In genomic region chr10:43377393-43377883, GRCh38 we compare ENCODE assay signal across 1 cellular context.
A peak's percentile ranks its signal among the peaks of the same experiment; 100 is the strongest.
TF ChIP-seq lines count a peak whose summit lies in the region.

No MANE protein-coding gene starts in this region.

TF ChIP-seq in HepG2, 621 proteins besides CTCF, POLR2A, EP300 and RAD21 (continued from another document and continues in another):
- TF ChIP-seq CSRNP2 (CRISPR knock-in tag; conservative IDR thresholded peaks at IDR 0.05; ENCODE audit: low read depth), result no peak
- TF ChIP-seq ZNF496 (CRISPR knock-in tag; IDR thresholded peaks at IDR 0.05; ENCODE audit: insufficient replicate concordance), result no peak
- TF ChIP-seq ZNF577 (CRISPR knock-in tag; IDR thresholded peaks at IDR 0.05; ENCODE audit: borderline replicate concordance, low read depth), result no peak
- peak; percentile 67; the same call in 1 of the 2 replicates for TF ChIP-seq ZNF782 (CRISPR knock-in tag; IDR thresholded peaks at IDR 0.05; ENCODE audit: borderline replicate concordance)
- no peak for TF ChIP-seq HOXA9 (CRISPR knock-in tag; IDR thresholded peaks at IDR 0.05; ENCODE audit: borderline replicate concordance)
- TF ChIP-seq TRAFD1 (CRISPR knock-in tag; IDR thresholded peaks at IDR 0.05; ENCODE audit: borderline replicate concordance), result no peak
- no peak for TF ChIP-seq NR3C1 (CRISPR knock-in tag; IDR thresholded peaks at IDR 0.05)
- no peak for TF ChIP-seq NCOR1 (IDR thresholded peaks at IDR 0.05; ENCODE audit: borderline replicate concordance, low read length)
- TF ChIP-seq, protein P1, sequence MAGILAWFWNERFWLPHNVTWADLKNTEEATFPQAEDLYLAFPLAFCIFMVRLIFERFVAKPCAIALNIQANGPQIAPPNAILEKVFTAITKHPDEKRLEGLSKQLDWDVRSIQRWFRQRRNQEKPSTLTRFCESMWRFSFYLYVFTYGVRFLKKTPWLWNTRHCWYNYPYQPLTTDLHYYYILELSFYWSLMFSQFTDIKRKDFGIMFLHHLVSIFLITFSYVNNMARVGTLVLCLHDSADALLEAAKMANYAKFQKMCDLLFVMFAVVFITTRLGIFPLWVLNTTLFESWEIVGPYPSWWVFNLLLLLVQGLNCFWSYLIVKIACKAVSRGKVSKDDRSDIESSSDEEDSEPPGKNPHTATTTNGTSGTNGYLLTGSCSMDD (CRISPR knock-in tag; IDR thresholded peaks at IDR 0.05), result no peak
- TF ChIP-seq, protein P2, sequence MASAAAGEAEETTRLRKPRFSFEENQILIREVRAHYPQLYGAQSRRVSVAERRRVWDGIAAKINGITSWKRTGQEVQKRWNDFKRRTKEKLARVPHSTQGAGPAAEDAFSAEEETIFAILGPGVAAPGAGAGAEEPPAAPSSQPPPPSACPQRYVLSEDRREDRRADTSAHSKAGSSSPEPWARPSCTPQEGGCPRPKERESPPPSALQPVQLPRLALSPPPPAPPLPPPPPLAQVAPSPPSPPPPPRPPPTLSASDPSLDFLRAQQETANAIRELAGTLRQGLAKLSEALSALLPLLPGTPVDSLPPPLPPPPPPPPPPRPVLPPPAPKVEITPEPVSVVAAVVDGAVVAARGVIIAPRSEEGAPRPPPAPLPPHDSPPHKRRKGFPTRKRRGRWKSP (CRISPR knock-in tag; IDR thresholded peaks at IDR 0.05), result peak; percentile 33; the same call in 1 of the 2 replicates
- TF ChIP-seq FOXC1 (CRISPR knock-in tag; IDR thresholded peaks at IDR 0.05; ENCODE audit: borderline replicate concordance), result no peak
- no peak for TF ChIP-seq RFX5 (IDR thresholded peaks at IDR 0.05; ENCODE audit: low read depth, low read length)
- no peak for TF ChIP-seq AGO2 (optimal IDR thresholded peaks at IDR 0.05; ENCODE audit: low read depth, low read length)
- peak; percentile 24; the same call in 1 of the 2 replicates for TF ChIP-seq TFAP4 (IDR thresholded peaks at IDR 0.05; ENCODE audit: borderline replicate concordance, low read depth)
- TF ChIP-seq TRIM24 (CRISPR knock-in tag; IDR thresholded peaks at IDR 0.05), result no peak
- TF ChIP-seq ZNF563 (CRISPR knock-in tag; IDR thresholded peaks at IDR 0.05), result no peak
- no peak for TF ChIP-seq ZFP36 (IDR thresholded peaks at IDR 0.05; ENCODE audit: borderline replicate concordance, low read depth, low read length, partially characterized antibody)
- TF ChIP-seq MAFK (conservative IDR thresholded peaks at IDR 0.05 in 1 of 2, IDR thresholded peaks at IDR 0.05 in 1 of 2; ENCODE audit: low read length in 2 of 2), result 0 out of 4 replicates have a peak, but pooled peaks of 1 of the 2 experiments have one; percentile 3
- TF ChIP-seq ZNF274 (CRISPR knock-in tag; IDR thresholded peaks at IDR 0.05), result no peak
- no peak for TF ChIP-seq ZNF282 (IDR thresholded peaks at IDR 0.05; ENCODE audit: partially characterized antibody)
- TF ChIP-seq HNRNPUL1 (IDR thresholded peaks at IDR 0.05; ENCODE audit: low read depth, low read length), result no peak
- no peak for TF ChIP-seq SIN3A (IDR thresholded peaks at IDR 0.05; ENCODE audit: borderline replicate concordance, low read depth, low read length)
- TF ChIP-seq CBX1 (IDR thresholded peaks at IDR 0.05; ENCODE audit: low read depth), result no peak
- no peak for TF ChIP-seq SMAD3 (CRISPR knock-in tag; IDR thresholded peaks at IDR 0.05)
- TF ChIP-seq CENPT (CRISPR knock-in tag; IDR thresholded peaks at IDR 0.05; ENCODE audit: low read depth), result no peak
- no peak for TF ChIP-seq SMC3 (IDR thresholded peaks at IDR 0.05; ENCODE audit: low read length)
- no peak for TF ChIP-seq JUND (CRISPR knock-in tag; IDR thresholded peaks at IDR 0.05)
- TF ChIP-seq, protein P3, sequence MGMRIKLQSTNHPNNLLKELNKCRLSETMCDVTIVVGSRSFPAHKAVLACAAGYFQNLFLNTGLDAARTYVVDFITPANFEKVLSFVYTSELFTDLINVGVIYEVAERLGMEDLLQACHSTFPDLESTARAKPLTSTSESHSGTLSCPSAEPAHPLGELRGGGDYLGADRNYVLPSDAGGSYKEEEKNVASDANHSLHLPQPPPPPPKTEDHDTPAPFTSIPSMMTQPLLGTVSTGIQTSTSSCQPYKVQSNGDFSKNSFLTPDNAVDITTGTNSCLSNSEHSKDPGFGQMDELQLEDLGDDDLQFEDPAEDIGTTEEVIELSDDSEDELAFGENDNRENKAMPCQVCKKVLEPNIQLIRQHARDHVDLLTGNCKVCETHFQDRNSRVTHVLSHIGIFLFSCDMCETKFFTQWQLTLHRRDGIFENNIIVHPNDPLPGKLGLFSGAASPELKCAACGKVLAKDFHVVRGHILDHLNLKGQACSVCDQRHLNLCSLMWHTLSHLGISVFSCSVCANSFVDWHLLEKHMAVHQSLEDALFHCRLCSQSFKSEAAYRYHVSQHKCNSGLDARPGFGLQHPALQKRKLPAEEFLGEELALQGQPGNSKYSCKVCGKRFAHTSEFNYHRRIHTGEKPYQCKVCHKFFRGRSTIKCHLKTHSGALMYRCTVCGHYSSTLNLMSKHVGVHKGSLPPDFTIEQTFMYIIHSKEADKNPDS (CRISPR knock-in tag; IDR thresholded peaks at IDR 0.05), result no peak
- TF ChIP-seq ZGPAT (CRISPR knock-in tag; IDR thresholded peaks at IDR 0.05), result peak; percentile 33; the same call in 1 of the 2 replicates
- 0 out of 2 replicates have a peak, but pooled peaks have one; percentile 54 for TF ChIP-seq HDAC1 (CRISPR knock-in tag; IDR thresholded peaks at IDR 0.05)
- no peak for TF ChIP-seq GTF3A (CRISPR knock-in tag; conservative IDR thresholded peaks at IDR 0.05)
- peak; percentile 76; the same call in 1 of the 2 replicates for TF ChIP-seq THAP7 (CRISPR knock-in tag; IDR thresholded peaks at IDR 0.05)
- no peak for TF ChIP-seq ATF5 (CRISPR knock-in tag; IDR thresholded peaks at IDR 0.05; ENCODE audit: low read depth)
- TF ChIP-seq ZSCAN29 (CRISPR knock-in tag; conservative IDR thresholded peaks at IDR 0.05), result 0 out of 2 replicates have a peak, but pooled peaks have one; percentile 46
- no peak for TF ChIP-seq CEBPB (IDR thresholded peaks at IDR 0.05; ENCODE audit: borderline replicate concordance, low read depth, low read length)
- no peak for TF ChIP-seq ZNF646 (CRISPR knock-in tag; IDR thresholded peaks at IDR 0.05)
- no peak for TF ChIP-seq ZNF83 (CRISPR knock-in tag; IDR thresholded peaks at IDR 0.05; ENCODE audit: borderline replicate concordance)
- peak; percentile 58; the same call in 1 of the 2 replicates for TF ChIP-seq ZFP90 (CRISPR knock-in tag; IDR thresholded peaks at IDR 0.05; ENCODE audit: borderline replicate concordance)
- TF ChIP-seq MIXL1 (CRISPR knock-in tag; IDR thresholded peaks at IDR 0.05), result no peak; the same call in 1 of the 2 replicates
- 0 out of 2 replicates have a peak, but pooled peaks have one; percentile 20 for TF ChIP-seq DPF2 (CRISPR knock-in tag; IDR thresholded peaks at IDR 0.05; ENCODE audit: borderline replicate concordance, low read depth)
- no peak for TF ChIP-seq ZNF136 (CRISPR knock-in tag; IDR thresholded peaks at IDR 0.05; ENCODE audit: low read depth)
- no peak for TF ChIP-seq ZNF629 (CRISPR knock-in tag; conservative IDR thresholded peaks at IDR 0.05)
- TF ChIP-seq ZNF3 (CRISPR knock-in tag; IDR thresholded peaks at IDR 0.05), result no peak
- TF ChIP-seq ATF1 (CRISPR knock-in tag; IDR thresholded peaks at IDR 0.05), result no peak
- TF ChIP-seq ATM (IDR thresholded peaks at IDR 0.05; ENCODE audit: borderline replicate concordance), result no peak
